ENCODE assay signal across 1 cellular context in genomic region chr6:141513830-141514229, GRCh38.
TF ChIP-seq lines count a peak whose summit lies in the region.

No MANE protein-coding gene starts in this region.

TF ChIP-seq in HepG2, 621 proteins besides CTCF, POLR2A, EP300 and RAD21 (continued from another document):
- TF ChIP-seq CEBPZ (IDR thresholded peaks at IDR 0.05; ENCODE audit: low read length) (no peak), NCOA2 (CRISPR knock-in tag; IDR thresholded peaks at IDR 0.05) (no peak), ARID2 (CRISPR knock-in tag; IDR thresholded peaks at IDR 0.05; ENCODE audit: borderline replicate concordance) (no peak), ZNF710 (CRISPR knock-in tag; IDR thresholded peaks at IDR 0.05; ENCODE audit: borderline replicate concordance) (no peak), ZNF782 (CRISPR knock-in tag; IDR thresholded peaks at IDR 0.05; ENCODE audit: borderline replicate concordance) (no peak), ETV6 (CRISPR knock-in tag; conservative IDR thresholded peaks at IDR 0.05) (no peak), ZNF670 (CRISPR knock-in tag; IDR thresholded peaks at IDR 0.05; ENCODE audit: borderline replicate concordance) (no peak), RBM22 (optimal IDR thresholded peaks at IDR 0.05; ENCODE audit: low read length) (no peak)
